ENCODE assay signal across 8 cellular contexts in the genomic region with DNA sequence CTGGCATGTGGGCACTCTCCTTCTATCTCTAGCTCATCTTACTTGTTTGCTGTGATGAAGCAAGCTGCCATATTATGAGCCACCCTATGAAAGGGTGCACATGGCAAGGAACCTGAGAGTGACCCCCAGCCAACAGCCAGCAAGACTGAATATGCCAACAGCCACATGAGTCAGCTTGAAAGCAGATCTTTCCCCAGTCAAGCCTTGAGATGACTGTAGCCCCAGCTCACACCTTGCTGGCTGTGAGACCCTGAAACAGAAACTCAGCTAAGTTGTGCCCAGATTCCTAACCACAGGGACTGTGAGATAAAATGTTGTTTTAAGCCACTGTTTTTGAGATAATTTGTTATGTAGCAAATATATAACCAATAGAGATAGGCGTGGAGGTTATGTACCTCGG. TPM values are rescaled to one million over a fixed set of nuclear protein-coding genes. Genes with fewer than 3 reads are reported as not detected.
DNase-seq lines count a peak whose midpoint lies in the region; ATAC-seq lines count a peak whose summit lies in the region.

No MANE protein-coding gene starts in this region.

- CTCF ChIA-PET in activated naive CD4-positive, alpha-beta T cell treated with anti-CD3 and anti-CD28 coated beads for 36 hours (lab: Charles Lee): interaction anchor here (1.6 kb wide), 1 partner anchor 118 kb away, joined by 5 read pairs; no protein-coding TSS in a partner anchor

- peaks cover 18% of the 10 kb centered on the region for H3K4me1 Mint-ChIP-seq in activated naive CD4-positive, alpha-beta T cell treated with anti-CD3 and anti-CD28 coated beads for 36 hours (ENCODE audit: low read depth)
- peaks cover 16% of the 10 kb centered on the region for H3K4me1 Mint-ChIP-seq in activated naive CD8-positive, alpha-beta T cell (ENCODE audit: low read depth)
- H3K4me1 Mint-ChIP-seq in stimulated activated memory B cell treated with anti-CD40 and anti-IgM and Interleukin-4, amounts not matched to agents 10 μg/mL and 1 μg/mL and 100 μg/mL, for 72 hours: no peaks in the 10 kb centered on the region

- H3K27ac Mint-ChIP-seq in activated naive CD4-positive, alpha-beta T cell treated with anti-CD3 and anti-CD28 coated beads for 36 hours: no peak overlapping the region
- H3K27ac Mint-ChIP-seq in activated naive CD8-positive, alpha-beta T cell: peak overlapping the region; percentile 68
- no peak overlapping the region for H3K27ac Mint-ChIP-seq in stimulated activated memory B cell treated with anti-CD40 and anti-IgM and Interleukin-4, amounts not matched to agents 10 μg/mL and 1 μg/mL and 100 μg/mL, for 72 hours

- H3K4me3 Mint-ChIP-seq in activated naive CD4-positive, alpha-beta T cell treated with anti-CD3 and anti-CD28 coated beads for 36 hours: no peak overlapping the region
- H3K4me3 Mint-ChIP-seq in activated naive CD8-positive, alpha-beta T cell: no peak overlapping the region
- no peak overlapping the region for H3K4me3 Mint-ChIP-seq in stimulated activated memory B cell treated with anti-CD40 and anti-IgM and Interleukin-4, amounts not matched to agents 10 μg/mL and 1 μg/mL and 100 μg/mL, for 72 hours

- ATAC-seq in HG03066 (IDR thresholded peaks at IDR 0.05; ENCODE audit: low read depth, unreplicated experiment): peak; percentile 75
- ATAC-seq in stimulated activated memory B cell treated with anti-CD40 and anti-IgM and Interleukin-4, amounts not matched to agents 10 μg/mL and 1 μg/mL and 100 μg/mL, for 72 hours: peak; percentile 61

- peak; percentile 56 for DNase-seq in activated naive CD4-positive, alpha-beta T cell treated with anti-CD3 and anti-CD28 coated beads for 36 hours
- DNase-seq in activated naive CD4-positive, alpha-beta T cell (lab: John Stamatoyannopoulos, UW): no peak
- DNase-seq in anterior cingulate cortex (lab: John Stamatoyannopoulos, UW): no peak
- DNase-seq in activated gamma-delta T cell treated with Interleukin-2 at 50 U/mL for 16 hours: no peak
- no peak for DNase-seq in NCI-H1436 treated with DMSO at 0.1 percent for 48 hours (lab: John Stamatoyannopoulos, UW)

- peaks cover 2% of the 10 kb centered on the region for H3K36me3 Mint-ChIP-seq in activated naive CD4-positive, alpha-beta T cell treated with anti-CD3 and anti-CD28 coated beads for 36 hours (ENCODE audit: low read depth)
- no peaks in the 10 kb centered on the region for H3K36me3 Mint-ChIP-seq in activated naive CD8-positive, alpha-beta T cell
- peaks cover 7% of the 10 kb centered on the region for H3K36me3 Mint-ChIP-seq in stimulated activated memory B cell treated with anti-CD40 and anti-IgM and Interleukin-4, amounts not matched to agents 10 μg/mL and 1 μg/mL and 100 μg/mL, for 72 hours

- intact Hi-C loops in activated naive CD4-positive, alpha-beta T cell treated with anti-CD3 and anti-CD28 coated beads for 36 hours (cut with micrococcal nuclease): loop anchor here (2.0 kb wide), 1 partner anchor 36 kb away; a partner anchor contains a TSS

- H3K27me3 Mint-ChIP-seq in activated naive CD4-positive, alpha-beta T cell treated with anti-CD3 and anti-CD28 coated beads for 36 hours (ENCODE audit: low read depth): no peaks in the 10 kb centered on the region
- no peaks in the 10 kb centered on the region for H3K27me3 Mint-ChIP-seq in activated naive CD8-positive, alpha-beta T cell
- H3K27me3 Mint-ChIP-seq in stimulated activated memory B cell treated with anti-CD40 and anti-IgM and Interleukin-4, amounts not matched to agents 10 μg/mL and 1 μg/mL and 100 μg/mL, for 72 hours: no peaks in the 10 kb centered on the region

- H3K9me3 Mint-ChIP-seq in activated naive CD4-positive, alpha-beta T cell treated with anti-CD3 and anti-CD28 coated beads for 36 hours: no peaks in the 10 kb centered on the region
- H3K9me3 Mint-ChIP-seq in activated naive CD8-positive, alpha-beta T cell (ENCODE audit: low read depth): no peaks in the 10 kb centered on the region
- no peaks in the 10 kb centered on the region for H3K9me3 Mint-ChIP-seq in stimulated activated memory B cell treated with anti-CD40 and anti-IgM and Interleukin-4, amounts not matched to agents 10 μg/mL and 1 μg/mL and 100 μg/mL, for 72 hours

RNA-seq across cellular contexts. Expression of a gene that starts 36.2 kb away (rescaled TPM):
- 10 to 100 TPM; 67.4 to 68.2 TPM for total RNA-seq in activated naive CD4-positive, alpha-beta T cell treated with anti-CD3 and anti-CD28 coated beads for 36 hours
